In the genomic region with DNA sequence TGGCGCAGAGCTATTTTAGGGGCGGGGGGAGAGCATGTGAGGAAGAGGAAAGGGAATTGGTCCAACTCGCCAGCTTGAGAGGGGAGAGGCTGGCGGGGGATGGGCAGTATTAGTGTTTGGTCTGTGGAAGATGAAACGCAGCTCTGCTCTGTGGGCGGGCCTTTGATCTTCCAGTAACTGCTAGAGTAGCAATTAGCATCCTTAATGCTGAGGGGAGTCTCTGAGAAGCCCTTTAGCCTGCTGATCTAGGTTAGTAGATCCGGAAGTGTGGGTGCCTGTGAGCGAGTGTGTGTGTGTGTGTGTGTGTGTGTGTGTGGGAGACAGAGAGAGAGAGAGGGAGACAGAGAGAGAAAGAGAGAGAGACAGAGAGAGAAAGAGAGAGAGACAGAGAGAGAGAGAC, we compare ENCODE assay signal across 8 cellular contexts.
DNase-seq lines count a peak whose midpoint lies in the region; ATAC-seq and TF ChIP-seq lines count a peak whose summit lies in the region.

No MANE protein-coding gene starts in this region.

- H3K27me3 ChIP-seq in psoas muscle (ENCODE audit: insufficient read depth in 3 of 3, low read length in 2 of 3) (no peaks in the 10 kb centered on the region), uterus (no peaks in the 10 kb centered on the region)

- intact Hi-C loops in psoas muscle (cut with DNase I): no loop called here
- intact Hi-C loops in uterus (cut with DNase I; ENCODE audit: low total_unique reads): no loop called here

- ATAC-seq in psoas muscle (no peak), HG03571 (IDR thresholded peaks at IDR 0.05; ENCODE audit: unreplicated experiment) (no peak), GM19023 (IDR thresholded peaks at IDR 0.05; ENCODE audit: unreplicated experiment) (no peak)

- no peaks in the 10 kb centered on the region for H3K36me3 ChIP-seq in psoas muscle (ENCODE audit: insufficient read depth in 1 of 2, low read depth in 1 of 2)
- no peaks in the 10 kb centered on the region for H3K36me3 ChIP-seq in uterus

- H3K4me3 ChIP-seq in psoas muscle (peak overlapping the region; percentile 33), uterus (peak overlapping the region; percentile 14 to 19)

- no peak for TF ChIP-seq CTCF in psoas muscle (IDR thresholded peaks at IDR 0.05)
- no peak for TF ChIP-seq CTCF in uterus (IDR thresholded peaks at IDR 0.05)

- H3K4me1 ChIP-seq in psoas muscle (no peaks in the 10 kb centered on the region), uterus (no peaks in the 10 kb centered on the region)

- H3K27ac ChIP-seq in psoas muscle (no peak overlapping the region), uterus (no peak overlapping the region)

- no peak for TF ChIP-seq POLR2A in uterus (IDR thresholded peaks at IDR 0.05)

- WGBS in psoas muscle, 3 donors: 2 to 6% (median 3%) methylated on average over 8 of the region's 8 CpGs

- no peaks in the 10 kb centered on the region for H3K9me3 ChIP-seq in psoas muscle
- H3K9me3 ChIP-seq in uterus: no peaks in the 10 kb centered on the region

- DNase-seq in DMS53 (lab: John Stamatoyannopoulos, UW): peak; percentile 71
- DNase-seq in NCI-H2171 (lab: John Stamatoyannopoulos, UW): peak; percentile 74
- peak; percentile 58 for DNase-seq in activated CD8-positive, alpha-beta memory T cell treated with anti-CD3 and anti-CD28 coated beads, Interleukin-2, amount 50 U/mL, for 1 hour (ENCODE audit: extremely low read depth)
- DNase-seq in fibroblast of gingiva (ENCODE audit: low read depth): peak; percentile 2
- no peak for DNase-seq in psoas muscle
- DNase-seq in uterus: peak in 1 of 2 donors; percentile 28

Comparison
In these comparisons a context has a peak if more than half of its experiments do, and no peak if none do; other contexts are left out.
1. DNase-seq: peak in DMS53 (single experiment), NCI-H2171 (single experiment), activated CD8-positive, alpha-beta memory T cell treated with anti-CD3 and anti-CD28 coated beads, Interleukin-2, amount 50 U/mL, for 1 hour (single experiment) and fibroblast of gingiva (single experiment); none in psoas muscle (0 of 2).